Comparison of ENCODE assay signal across 14 cellular contexts in the genomic region with DNA sequence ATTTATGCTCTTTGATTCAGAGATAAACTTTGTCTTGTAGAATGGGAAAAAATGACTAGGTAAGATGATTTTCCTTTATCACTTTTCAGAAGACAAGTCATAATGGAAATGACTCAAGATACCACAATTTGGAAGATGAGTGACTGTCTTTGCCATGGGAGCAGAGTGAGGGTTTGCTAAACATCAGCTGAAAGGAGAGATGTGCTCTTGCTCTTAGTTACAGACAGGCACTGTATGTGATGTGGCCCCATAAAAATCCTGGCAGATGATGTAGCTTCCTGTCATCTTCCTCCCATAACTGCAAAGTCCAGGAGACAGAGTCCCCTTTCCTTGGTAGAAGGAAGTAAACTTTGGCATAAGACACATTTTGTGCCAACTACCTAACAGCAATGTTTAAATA. TPM values are rescaled to one million over a fixed set of nuclear protein-coding genes. Genes with fewer than 3 reads are reported as not detected.
DNase-seq lines count a peak whose midpoint lies in the region; ATAC-seq lines count a peak whose summit lies in the region.
"Had no signal": no experiment of that assay in that cellular context is flagged by ENCODE, and none has a peak within 500 bp of the region (broad histone marks: within the 10 kb centered on the region; RNA-seq: fewer than 3 reads in every experiment).

No MANE protein-coding gene starts in this region.

- peak overlapping the region; percentile 99 for H3K27ac Mint-ChIP-seq in activated T-helper 1 cell treated with anti-CD3 and anti-CD28 coated beads, Interleukin-12 subunit alpha, Interleukin-12 subunit beta, Interleukin-2, Interleukin-4 antibody, amounts not matched to agents 30 ng/mL and 10 ng/mL and 1 ng/mL, durations not matched to agents 14 hours and 24 hours and 36 hours
- peak overlapping the region; percentile 77 to 98 (median 92) for H3K27ac Mint-ChIP-seq in naive thymus-derived CD8-positive, alpha-beta T cell
- H3K27ac Mint-ChIP-seq: brain had no signal

- no peak for DNase-seq in activated CD4-positive, CD25-positive, alpha-beta regulatory T cell treated with anti-CD3 and anti-CD28 coated beads, Interleukin-2, amount 50 U/mL, for 72 hours
- DNase-seq in M059J (ENCODE audit: low read depth) (peak; percentile 18), NCI-H128 (lab: John Stamatoyannopoulos, UW; ENCODE audit: unreplicated experiment) (no peak)
- peak; percentile 33 for DNase-seq in activated T-helper 1 cell treated with anti-CD3 and anti-CD28 coated beads, Interleukin-12 subunit alpha, Interleukin-12 subunit beta, Interleukin-2, Interleukin-4 antibody, amounts not matched to agents 30 ng/mL and 10 ng/mL and 1 ng/mL, durations not matched to agents 14 hours and 24 hours and 36 hours (ENCODE audit: low spot score)
- DNase-seq in naive thymus-derived CD8-positive, alpha-beta T cell: peak in 1 of 10 donors; percentile 22
- no peak for DNase-seq in activated effector memory CD4-positive, alpha-beta T cell treated with Interleukin-2 at 50 U/mL for 16 hours
- DNase-seq: left cardiac atrium, NCI-H1930, NCI-H526 treated with DMSO at 0.1 percent for 48 hours, RPMI8226, upper lobe of left lung had no signal

- POLR2A ChIA-PET in naive thymus-derived CD8-positive, alpha-beta T cell (lab: Charles Lee): interaction anchor here (0.9 to 1.0 kb wide), 2 partner anchors 15 to 48 kb away, joined by 3 to 4 read pairs; no protein-coding TSS in a partner anchor

- peaks cover 75% of the 10 kb centered on the region for H3K4me1 Mint-ChIP-seq in activated T-helper 1 cell treated with anti-CD3 and anti-CD28 coated beads, Interleukin-12 subunit alpha, Interleukin-12 subunit beta, Interleukin-2, Interleukin-4 antibody, amounts not matched to agents 30 ng/mL and 10 ng/mL and 1 ng/mL, durations not matched to agents 14 hours and 24 hours and 36 hours (ENCODE audit: low read depth)
- peaks cover 27 to 78% (median 63%) of the 10 kb centered on the region in 4 donors for H3K4me1 Mint-ChIP-seq in naive thymus-derived CD8-positive, alpha-beta T cell

- peak overlapping the region; percentile 27 for H3K4me3 Mint-ChIP-seq in activated T-helper 1 cell treated with anti-CD3 and anti-CD28 coated beads, Interleukin-12 subunit alpha, Interleukin-12 subunit beta, Interleukin-2, Interleukin-4 antibody, amounts not matched to agents 30 ng/mL and 10 ng/mL and 1 ng/mL, durations not matched to agents 14 hours and 24 hours and 36 hours
- H3K4me3 Mint-ChIP-seq in naive thymus-derived CD8-positive, alpha-beta T cell: peak overlapping the region in 7 of 10 donors; percentile 18 to 75 (median 69)
- H3K4me3 Mint-ChIP-seq: brain had no signal

- peak; percentile 76 to 85 for ATAC-seq in activated CD4-positive, CD25-positive, alpha-beta regulatory T cell treated with anti-CD3 and anti-CD28 coated beads, Interleukin-2, amount 50 U/mL, for 24 hours
- peak; percentile 51 to 52 for ATAC-seq in naive thymus-derived CD8-positive, alpha-beta T cell
- no peak for ATAC-seq in HG03097 (IDR thresholded peaks at IDR 0.05; ENCODE audit: low FRiP score, unreplicated experiment)
- ATAC-seq: left cardiac atrium had no signal

- peaks cover 39% of the 10 kb centered on the region for H3K36me3 Mint-ChIP-seq in activated T-helper 1 cell treated with anti-CD3 and anti-CD28 coated beads, Interleukin-12 subunit alpha, Interleukin-12 subunit beta, Interleukin-2, Interleukin-4 antibody, amounts not matched to agents 30 ng/mL and 10 ng/mL and 1 ng/mL, durations not matched to agents 14 hours and 24 hours and 36 hours (ENCODE audit: low read depth)
- H3K36me3 Mint-ChIP-seq in naive thymus-derived CD8-positive, alpha-beta T cell: peaks cover 15 to 63% (median 44%) of the 10 kb centered on the region in 3 donors

- peaks cover 8% of the 10 kb centered on the region for H3K9me3 Mint-ChIP-seq in activated T-helper 1 cell treated with anti-CD3 and anti-CD28 coated beads, Interleukin-12 subunit alpha, Interleukin-12 subunit beta, Interleukin-2, Interleukin-4 antibody, amounts not matched to agents 30 ng/mL and 10 ng/mL and 1 ng/mL, durations not matched to agents 14 hours and 24 hours and 36 hours
- H3K9me3 Mint-ChIP-seq in naive thymus-derived CD8-positive, alpha-beta T cell: no peaks in the 10 kb centered on the region
- H3K9me3 Mint-ChIP-seq: brain had no signal

- H3K27me3 Mint-ChIP-seq in activated T-helper 1 cell treated with anti-CD3 and anti-CD28 coated beads, Interleukin-12 subunit alpha, Interleukin-12 subunit beta, Interleukin-2, Interleukin-4 antibody, amounts not matched to agents 30 ng/mL and 10 ng/mL and 1 ng/mL, durations not matched to agents 14 hours and 24 hours and 36 hours (ENCODE audit: insufficient read depth): peaks cover 2% of the 10 kb centered on the region
- no peaks in the 10 kb centered on the region for H3K27me3 Mint-ChIP-seq in naive thymus-derived CD8-positive, alpha-beta T cell

- intact Hi-C loops in activated T-helper 1 cell treated with anti-CD3 and anti-CD28 coated beads, Interleukin-12 subunit alpha, Interleukin-12 subunit beta, Interleukin-2, Interleukin-4 antibody, amounts not matched to agents 30 ng/mL and 10 ng/mL and 1 ng/mL, durations not matched to agents 14 hours and 24 hours and 36 hours (cut with micrococcal nuclease): loop anchor here (1.0 kb wide), 15 partner anchors 8 to 230 kb away; no protein-coding TSS in a partner anchor

RNA-seq across cellular contexts. Expression of a gene that starts 47.6 kb away (rescaled TPM):
- 0.17 TPM in 1 of 2 replicates, not detected in the other for total RNA-seq in M059J (2014; rRNA removed; shearing (Covaris generic))
- total RNA-seq in activated T-helper 1 cell treated with anti-CD3 and anti-CD28 coated beads, Interleukin-12 subunit alpha, Interleukin-12 subunit beta, Interleukin-2, Interleukin-4 antibody, amounts not matched to agents 30 ng/mL and 10 ng/mL and 1 ng/mL, durations not matched to agents 14 hours and 24 hours and 36 hours: 68.1 and 71.2 TPM in 2 replicates
- total RNA-seq in naive thymus-derived CD8-positive, alpha-beta T cell: 100 to 1,000 TPM; 116 to 126 TPM
- 10 to 100 TPM; 17.5 to 29.3 (median 21.7) TPM for polyA plus RNA-seq in naive thymus-derived CD8-positive, alpha-beta T cell

Comparison
In these comparisons a context has a peak if more than half of its experiments do, and no peak if none do; other contexts are left out.
1. DNase-seq: peak in M059J (single experiment) and activated T-helper 1 cell treated with anti-CD3 and anti-CD28 coated beads, Interleukin-12 subunit alpha, Interleukin-12 subunit beta, Interleukin-2, Interleukin-4 antibody, amounts not matched to agents 30 ng/mL and 10 ng/mL and 1 ng/mL, durations not matched to agents 14 hours and 24 hours and 36 hours (single experiment); none in activated CD4-positive, CD25-positive, alpha-beta regulatory T cell treated with anti-CD3 and anti-CD28 coated beads, Interleukin-2, amount 50 U/mL, for 72 hours (single experiment), activated effector memory CD4-positive, alpha-beta T cell treated with Interleukin-2 at 50 U/mL for 16 hours (single experiment) and NCI-H128 (single experiment).
2. RNA of a gene that starts 47.6 kb away (total RNA-seq): 116 to 126 TPM in naive thymus-derived CD8-positive, alpha-beta T cell and 68.1 to 71.2 TPM in activated T-helper 1 cell treated with anti-CD3 and anti-CD28 coated beads, Interleukin-12 subunit alpha, Interleukin-12 subunit beta, Interleukin-2, Interleukin-4 antibody, amounts not matched to agents 30 ng/mL and 10 ng/mL and 1 ng/mL, durations not matched to agents 14 hours and 24 hours and 36 hours; 0.17 TPM in M059J; every median in the first group is over 10 times any median in the second.